Comparison of ENCODE assay signal across 8 cellular contexts in genomic region chr2:8515390-8515761, GRCh38.
DNase-seq lines count a peak whose midpoint lies in the region; ATAC-seq, FAIRE-seq and TF ChIP-seq lines count a peak whose summit lies in the region.

No MANE protein-coding gene starts in this region.

- POLR2A ChIA-PET in WTC11 (lab: Charles Lee): no interaction called here

- H3K27me3 Mint-ChIP-seq in natural killer cell (ENCODE audit: low read depth in 2 of 2) (no peaks in the 10 kb centered on the region), WTC11 (ENCODE audit: low read depth) (0 out of 2 replicates have a peak, but pooled peaks cover 4% of the 10 kb centered on the region)

- ATAC-seq in GM21786 (IDR thresholded peaks at IDR 0.05; ENCODE audit: unreplicated experiment): peak; percentile 68
- peak; percentile 43 to 76 (median 63) for ATAC-seq in natural killer cell
- no peak for ATAC-seq in WTC11

- no peaks in the 10 kb centered on the region for H3K27me3 ChIP-seq in H7 (ENCODE audit: control insufficient read depth, insufficient read depth, low read length)

- DNase-seq in GM13977 (ENCODE audit: low spot score) (peak; percentile 78), NB4 (ENCODE audit: low read depth) (peak; percentile 93), activated T-cell treated with anti-CD3 and anti-CD28 coated beads for 48 hours (ENCODE audit: low read depth) (peak; percentile 53), natural killer cell (peak; percentile 46), WTC11 (ENCODE audit: low spot score) (no peak), H7 (no peak), D721Med (ENCODE audit: insufficient read length, low spot score) (no peak)

- H3K27ac Mint-ChIP-seq in natural killer cell (peak overlapping the region; percentile 88 to 94), WTC11 (no peak overlapping the region)

- intact Hi-C loops in natural killer cell (cut with micrococcal nuclease): loop anchor here (5.0 kb wide), 2 partner anchors 38 to 168 kb away; no protein-coding TSS in a partner anchor

- H3K4me3 ChIP-seq in NB4 (ENCODE audit: low read depth, low read length) (peak overlapping the region; percentile 3), H7 (ENCODE audit: insufficient read depth, low read depth, low read length) (no peak overlapping the region)

- in situ Hi-C loops in GM13977 (cut with MboI; ENCODE audit: low pct_unique_long_range_greater_than_20kb, low sequenced_read_pairs, unreplicated experiment): no loop called here

- no peaks in the 10 kb centered on the region for H3K36me3 ChIP-seq in H7 (replicated peaks; ENCODE audit: control insufficient read depth, insufficient read depth, low read length)

- TF ChIP-seq CTCF in GM13977 (IDR thresholded peaks at IDR 0.05; ENCODE audit: extremely low read depth, insufficient read depth, missing control alignments): no peak
- TF ChIP-seq CTCF in NB4 (IDR thresholded peaks at IDR 0.05; ENCODE audit: low read depth, low read length): no peak
- no peak for TF ChIP-seq CTCF in natural killer cell (IDR thresholded peaks at IDR 0.05)
- no peak for TF ChIP-seq CTCF in WTC11 (IDR thresholded peaks at IDR 0.05)
- TF ChIP-seq CTCF in D721Med (IDR thresholded peaks at IDR 0.05; ENCODE audit: insufficient read depth, missing control alignments): no peak

- H3K4me1 Mint-ChIP-seq in natural killer cell: peaks cover 74 to 84% of the 10 kb centered on the region in 2 donors
- no peaks in the 10 kb centered on the region for H3K4me1 Mint-ChIP-seq in WTC11

- H3K36me3 Mint-ChIP-seq in natural killer cell (no peaks in the 10 kb centered on the region), WTC11 (peaks cover 7% of the 10 kb centered on the region)

- H3K4me3 Mint-ChIP-seq in natural killer cell (peak overlapping the region; percentile 68), WTC11 (no peak overlapping the region)

- H3K9me3 Mint-ChIP-seq in natural killer cell: no peaks in the 10 kb centered on the region
- peaks cover 22% of the 10 kb centered on the region for H3K9me3 Mint-ChIP-seq in WTC11

- FAIRE-seq in D721Med (lab: Jason Lieb, UNC): no peak

- CTCF ChIA-PET in WTC11 (lab: Charles Lee): interaction anchor here (1.0 kb wide), 1 partner anchor 11 kb away, joined by 3 read pairs; no protein-coding TSS in a partner anchor

- no peak for TF ChIP-seq POLR2A in NB4 (IDR thresholded peaks at IDR 0.05; ENCODE audit: extremely low read depth, insufficient read length)

TF ChIP-seq in WTC11, 78 proteins besides CTCF, POLR2A, EP300 and RAD21:
- no peak for TF ChIP-seq GTF2I (CRISPR knock-in tag; conservative IDR thresholded peaks at IDR 0.05)
- no peak for TF ChIP-seq NFATC4 (CRISPR knock-in tag; IDR thresholded peaks at IDR 0.05)
- no peak for TF ChIP-seq GRHL2 (CRISPR knock-in tag; IDR thresholded peaks at IDR 0.05; ENCODE audit: insufficient replicate concordance, severe bottlenecking)

Comparison
In these comparisons a context has a peak if more than half of its experiments do, and no peak if none do; other contexts are left out.
1. DNase-seq: peak in GM13977 (single experiment), NB4 (single experiment), activated T-cell treated with anti-CD3 and anti-CD28 coated beads for 48 hours (single experiment) and natural killer cell (single experiment); none in WTC11 (single experiment), H7 (single experiment) and D721Med (single experiment).